27 cellular contexts compared by ENCODE assay signal in genomic region chr2:127597046-127597983, GRCh38. TPM values are rescaled to one million over a fixed set of nuclear protein-coding genes. Genes with fewer than 3 reads are reported as not detected.
DNase-seq lines count a peak whose midpoint lies in the region; ATAC-seq and TF ChIP-seq lines count a peak whose summit lies in the region.
"Had no signal": no experiment of that assay in that cellular context is flagged by ENCODE, and none has a peak within 500 bp of the region (broad histone marks: within the 10 kb centered on the region; RNA-seq: fewer than 3 reads in every experiment).

No MANE protein-coding gene starts in this region.

- peaks cover 9% of the 10 kb centered on the region for H3F3A ChIP-seq in PC-3 (ENCODE audit: low read length, unreplicated experiment)

- DNase-seq in cardiac septum (ENCODE audit: low spot score), result peak; percentile 57
- no peak for DNase-seq in left ventricle myocardium inferior
- no peak for DNase-seq in PC-3
- peak; percentile 18 for DNase-seq in left lobe of liver (ENCODE audit: low spot score)
- DNase-seq in type B pancreatic cell (ENCODE audit: extremely low spot score, unreplicated experiment), result peak; percentile 39
- DNase-seq in sciatic nerve (ENCODE audit: low spot score), result no peak
- no peak for DNase-seq in substantia nigra (lab: John Stamatoyannopoulos, UW)
- DNase-seq in NOMO-1 (lab: John Stamatoyannopoulos, UW; ENCODE audit: unreplicated experiment in 2 of 2), result no peak
- DNase-seq: activated B cell treated with CpG ODN at 0.5 μM for 24 hours; activated CD4-positive, alpha-beta T cell treated with anti-CD3 and anti-CD28 coated beads, Interleukin-2, amount 50 U/mL, for 48 hours; activated T-cell treated with anti-CD3 and anti-CD28 coated beads for 4 hours; amniotic stem cell; C1 segment of cervical spinal cord; H9; kidney glomerular epithelial cell; naive B cell; NCI-H1048; NCI-H187 treated with DMSO at 0.1 percent for 48 hours; NCI-H82; stimulated activated CD4-positive, alpha-beta T cell treated with anti-CD3 and anti-CD28 coated beads, Interleukin-4, amount 100 ng/mL, for 1 hour; testis had no signal

- ATAC-seq in PC-3, result peak; percentile 84
- no peak for ATAC-seq in left lobe of liver
- ATAC-seq in sciatic nerve, result no peak
- ATAC-seq: Right ventricle myocardium inferior; stimulated activated memory B cell treated with anti-CD40 and anti-IgM and Interleukin-4, amounts not matched to agents 10 μg/mL and 1 μg/mL and 100 μg/mL, for 72 hours had no signal

- H3K27me3 ChIP-seq in left ventricle myocardium inferior (ENCODE audit: low read depth) (no peaks in the 10 kb centered on the region), PC-3 (ENCODE audit: low read length) (no peaks in the 10 kb centered on the region)
- H3K27me3 ChIP-seq: cardiac muscle cell, dorsolateral prefrontal cortex, testis had no signal

- H3K4me1 ChIP-seq in left ventricle myocardium inferior (no peaks in the 10 kb centered on the region), PC-3 (ENCODE audit: insufficient read depth, low read length) (peaks cover 40% of the 10 kb centered on the region)
- H3K4me1 ChIP-seq: testis had no signal

- H3K27me3 Mint-ChIP-seq in type B pancreatic cell, result peaks cover 12% of the 10 kb centered on the region
- H3K27me3 Mint-ChIP-seq: activated B cell treated with CpG ODN at 0.5 μM for 24 hours; memory B cell; naive B cell; stimulated activated memory B cell treated with anti-CD40 and anti-IgM and Interleukin-4, amounts not matched to agents 10 μg/mL and 1 μg/mL and 100 μg/mL, for 72 hours had no signal

- no peak overlapping the region for H3K4me3 Mint-ChIP-seq in type B pancreatic cell
- H3K4me3 Mint-ChIP-seq: activated B cell treated with CpG ODN at 0.5 μM for 24 hours; H9; memory B cell; naive B cell; stimulated activated memory B cell treated with anti-CD40 and anti-IgM and Interleukin-4, amounts not matched to agents 10 μg/mL and 1 μg/mL and 100 μg/mL, for 72 hours had no signal

- no TSS peak for BruUV-seq in PC-3 (replicated peaks; lab: Mats Ljungman, UMichigan)

- H3K36me3 ChIP-seq in left ventricle myocardium inferior (no peaks in the 10 kb centered on the region), PC-3 (ENCODE audit: low read depth, low read length) (no peaks in the 10 kb centered on the region)
- H3K36me3 ChIP-seq: cardiac muscle cell had no signal

- H3K9me3 Mint-ChIP-seq in type B pancreatic cell, result no peaks in the 10 kb centered on the region
- H3K9me3 Mint-ChIP-seq: H9 had no signal

- no peak overlapping the region for H3K9ac ChIP-seq in PC-3 (ENCODE audit: low read length)

- H3K4me3 ChIP-seq in left ventricle myocardium inferior (no peak overlapping the region), PC-3 (ENCODE audit: low read length) (no peak overlapping the region)
- H3K4me3 ChIP-seq: cardiac muscle cell, dorsolateral prefrontal cortex, testis had no signal

- peak overlapping the region; percentile 54; the same call in 1 of the 2 replicates for H3K4me2 ChIP-seq in PC-3 (ENCODE audit: low read length)

- no peaks in the 10 kb centered on the region for H3K4me1 Mint-ChIP-seq in type B pancreatic cell (ENCODE audit: unreplicated experiment)
- H3K4me1 Mint-ChIP-seq: H9 had no signal

- POLR2A ChIA-PET in PC-3 (lab: Charles Lee; ENCODE audit: unreplicated experiment), result interaction anchor here (0.7 kb wide), 1 partner anchor 62 kb away, joined by 4 read pairs; no protein-coding TSS in a partner anchor

- intact Hi-C loops in cardiac septum (cut with DNase I), result no loop called here
- intact Hi-C loops in left ventricle myocardium inferior (cut with micrococcal nuclease), result no loop called here
- intact Hi-C loops in PC-3 (cut with micrococcal nuclease), result no loop called here
- intact Hi-C loops in sciatic nerve (cut with DNase I), result loop anchor here (10.0 kb wide), 1 partner anchor 97 kb away; no protein-coding TSS in a partner anchor

- no peaks in the 10 kb centered on the region for H4K20me1 ChIP-seq in PC-3 (ENCODE audit: low read length)

- H3K79me2 ChIP-seq in PC-3 (ENCODE audit: low read length), result no peaks in the 10 kb centered on the region

- CTCF ChIA-PET in PC-3 (lab: Charles Lee), result no interaction called here

- no peaks in the 10 kb centered on the region for H3K36me3 Mint-ChIP-seq in type B pancreatic cell
- H3K36me3 Mint-ChIP-seq: naive B cell had no signal

- no peak overlapping the region for H3K27ac ChIP-seq in left ventricle myocardium inferior (replicated peaks)
- H3K27ac ChIP-seq in PC-3 (ENCODE audit: low read length), result peak overlapping the region; percentile 83
- H3K27ac ChIP-seq in substantia nigra (ENCODE audit: low read depth, low read length, poor library complexity, severe bottlenecking), result no peak overlapping the region
- H3K27ac ChIP-seq: cardiac muscle cell, dorsolateral prefrontal cortex, testis had no signal

- TF ChIP-seq CTCF in left ventricle myocardium inferior (IDR thresholded peaks at IDR 0.05; ENCODE audit: borderline replicate concordance), result no peak
- TF ChIP-seq CTCF in PC-3 (conservative IDR thresholded peaks at IDR 0.05; ENCODE audit: low read depth, low read length), result no peak
- no peak for TF ChIP-seq CTCF in type B pancreatic cell (conservative IDR thresholded peaks at IDR 0.05)

- no peak overlapping the region for H3K27ac Mint-ChIP-seq in type B pancreatic cell
- H3K27ac Mint-ChIP-seq: activated B cell treated with CpG ODN at 0.5 μM for 24 hours; H9; naive B cell; stimulated activated memory B cell treated with anti-CD40 and anti-IgM and Interleukin-4, amounts not matched to agents 10 μg/mL and 1 μg/mL and 100 μg/mL, for 72 hours had no signal

- H2AFZ ChIP-seq in PC-3 (ENCODE audit: low read length), result 0 out of 2 replicates have a peak overlapping the region, but pooled peaks have one; percentile 4

- H3K9me3 ChIP-seq in left ventricle myocardium inferior (replicated peaks) (peaks cover 5% of the 10 kb centered on the region), PC-3 (ENCODE audit: low read length) (peaks cover 8% of the 10 kb centered on the region; the same call in 1 of the 2 replicates)
- H3K9me3 ChIP-seq: testis had no signal

- H3K9me2 ChIP-seq in PC-3 (replicated peaks; ENCODE audit: low read length), result no peaks in the 10 kb centered on the region

RNA-seq across cellular contexts. Expression of gene GPR17, which starts 48.6 kb away (rescaled TPM):
- 0.19 TPM for total RNA-seq in cardiac septum
- total RNA-seq in left ventricle myocardium inferior, result 0.16 TPM
- total RNA-seq in PC-3 (2014; rRNA removed), result 0.92 and 1.0 TPM in 2 replicates
- total RNA-seq in left lobe of liver, result not detected
- 0.19 TPM in 1 of 2 replicates, not detected in the other for total RNA-seq in type B pancreatic cell (ENCODE audit: low replicate concordance)
- total RNA-seq in sciatic nerve, result 4.6 TPM
- total RNA-seq: activated B cell treated with CpG ODN at 0.5 μM for 24 hours, cardiac muscle cell, omental fat pad had no signal

Comparison
In these comparisons a context has a peak if more than half of its experiments do, and no peak if none do; other contexts are left out.
1. DNase-seq: peak in cardiac septum (single experiment), left lobe of liver (single experiment) and type B pancreatic cell (single experiment); none in left ventricle myocardium inferior (single experiment), PC-3 (single experiment), sciatic nerve (single experiment), substantia nigra (0 of 49) and NOMO-1 (0 of 2).